ENCODE assay signal across 8 cellular contexts in genomic region chr1:46246548-46247432, GRCh38. TPM values are rescaled to one million over a fixed set of nuclear protein-coding genes. Genes with fewer than 3 reads are reported as not detected.
DNase-seq lines count a peak whose midpoint lies in the region; ATAC-seq lines count a peak whose summit lies in the region.

No MANE protein-coding gene starts in this region.

- H3K4me3 ChIP-seq in CD4-positive, CD25-positive, alpha-beta regulatory T cell (ENCODE audit: low read depth, low read length), result peak overlapping the region; percentile 83

- no peaks in the 10 kb centered on the region for H3K36me3 Mint-ChIP-seq in CD4-positive, CD25-positive, alpha-beta regulatory T cell
- peaks cover 27 to 31% of the 10 kb centered on the region in 2 donors for H3K36me3 Mint-ChIP-seq in activated naive CD4-positive, alpha-beta T cell treated with anti-CD3 and anti-CD28 coated beads, Interleukin-2, amount 50 U/mL, for 72 hours

- intact Hi-C loops in left cardiac atrium (cut with DNase I), result loop anchor here in 1 of 2 donors (10.0 kb wide), 1 partner anchor 98 kb away; the partner anchor contains the start of gene NSUN4
- intact Hi-C loops in sciatic nerve (cut with DNase I), result no loop called here

- H3K9me3 Mint-ChIP-seq in CD4-positive, CD25-positive, alpha-beta regulatory T cell, result peaks cover 0 to 2% (median 0%) of the 10 kb centered on the region in 7 donors
- H3K9me3 Mint-ChIP-seq in activated naive CD4-positive, alpha-beta T cell treated with anti-CD3 and anti-CD28 coated beads, Interleukin-2, amount 50 U/mL, for 72 hours, result no peaks in the 10 kb centered on the region

- peak in 2 of 3 donors; percentile 48 to 63 for DNase-seq in CD4-positive, CD25-positive, alpha-beta regulatory T cell
- peak; percentile 75 for DNase-seq in OCI-M2 (lab: John Stamatoyannopoulos, UW; ENCODE audit: unreplicated experiment)
- peak in 1 of 2 donors; percentile 64 for DNase-seq in activated naive CD4-positive, alpha-beta T cell treated with anti-CD3 and anti-CD28 coated beads, Interleukin-2, amount 50 U/mL, for 72 hours (ENCODE audit: low spot score in 2 of 2)
- DNase-seq in left cardiac atrium, result peak; percentile 61
- peak; percentile 75 for DNase-seq in sciatic nerve (ENCODE audit: low spot score)
- DNase-seq in NCI-H524 treated with DMSO at 0.1 percent for 48 hours (lab: John Stamatoyannopoulos, UW), result no peak

- peak overlapping the region; percentile 55 for H3K27ac ChIP-seq in CD4-positive, CD25-positive, alpha-beta regulatory T cell (ENCODE audit: insufficient read depth, low read length, poor library complexity, severe bottlenecking)

- H3K27me3 Mint-ChIP-seq in CD4-positive, CD25-positive, alpha-beta regulatory T cell, result no peaks in the 10 kb centered on the region

- peak in 1 of 2 donors; percentile 1 for ATAC-seq in CD4-positive, CD25-positive, alpha-beta regulatory T cell (ENCODE audit: low read depth in 2 of 2)
- ATAC-seq in GM19025 (IDR thresholded peaks at IDR 0.05; ENCODE audit: low read depth, unreplicated experiment), result peak; percentile 43
- ATAC-seq in HG03159 (IDR thresholded peaks at IDR 0.05; ENCODE audit: unreplicated experiment), result peak; percentile 42
- ATAC-seq in activated naive CD4-positive, alpha-beta T cell treated with anti-CD3 and anti-CD28 coated beads, Interleukin-2, amount 50 U/mL, for 72 hours, result peak; percentile 77 to 78
- peak; percentile 21 to 94 for ATAC-seq in left cardiac atrium
- peak; percentile 92 for ATAC-seq in sciatic nerve

- H3K27ac Mint-ChIP-seq in CD4-positive, CD25-positive, alpha-beta regulatory T cell, result peak overlapping the region; percentile 76 to 94 (median 89)
- H3K27ac Mint-ChIP-seq in activated naive CD4-positive, alpha-beta T cell treated with anti-CD3 and anti-CD28 coated beads, Interleukin-2, amount 50 U/mL, for 72 hours, result peak overlapping the region; percentile 95 to 97

- H3K27me3 ChIP-seq in CD4-positive, CD25-positive, alpha-beta regulatory T cell (ENCODE audit: control insufficient read depth, insufficient read depth, low read length), result no peaks in the 10 kb centered on the region

- H3K4me3 Mint-ChIP-seq in CD4-positive, CD25-positive, alpha-beta regulatory T cell, result peak overlapping the region; percentile 86 to 94 (median 93)

- no peaks in the 10 kb centered on the region for H3K36me3 ChIP-seq in CD4-positive, CD25-positive, alpha-beta regulatory T cell (ENCODE audit: control insufficient read depth, insufficient read depth, low read length)

- H3K9me3 ChIP-seq in CD4-positive, CD25-positive, alpha-beta regulatory T cell (ENCODE audit: control insufficient read depth in 2 of 2, low read length in 2 of 2), result no peaks in the 10 kb centered on the region

- peaks cover 17% of the 10 kb centered on the region for H3K4me1 ChIP-seq in CD4-positive, CD25-positive, alpha-beta regulatory T cell (ENCODE audit: control insufficient read depth, insufficient read depth, low read length, poor library complexity, severe bottlenecking)

- H3K4me1 Mint-ChIP-seq in CD4-positive, CD25-positive, alpha-beta regulatory T cell, result peaks cover 0 to 23% (median 12%) of the 10 kb centered on the region in 4 donors

RNA-seq across cellular contexts. Expression of gene RAD54L, which starts 0.8 kb away (rescaled TPM):
- total RNA-seq in CD4-positive, CD25-positive, alpha-beta regulatory T cell, result 0.67 TPM
- polyA plus RNA-seq in CD4-positive, CD25-positive, alpha-beta regulatory T cell, result 1 to 10 TPM in 1 of 4 donors, under 1 TPM in 2, not detected in 1; 0.13 to 1.7 (median 0.16) TPM
- 100 to 1,000 TPM in 1 of 2 donors, 10 to 100 TPM in 1; 61.7 to 118 TPM for total RNA-seq in activated naive CD4-positive, alpha-beta T cell treated with anti-CD3 and anti-CD28 coated beads, Interleukin-2, amount 50 U/mL, for 72 hours
- total RNA-seq in left cardiac atrium, result under 1 TPM; 0.71 to 0.77 TPM
- total RNA-seq in sciatic nerve, result 1.8 TPM

RNA-seq across cellular contexts. Expression of gene LURAP1, which starts 43.7 kb away (rescaled TPM):
- total RNA-seq in CD4-positive, CD25-positive, alpha-beta regulatory T cell, result not detected
- not detected for polyA plus RNA-seq in CD4-positive, CD25-positive, alpha-beta regulatory T cell
- total RNA-seq in activated naive CD4-positive, alpha-beta T cell treated with anti-CD3 and anti-CD28 coated beads, Interleukin-2, amount 50 U/mL, for 72 hours, result under 1 TPM in 1 of 2 donors, not detected in 1; 0.21 TPM
- total RNA-seq in left cardiac atrium (1 to 10 TPM; 4.4 to 4.5 TPM), sciatic nerve (16.1 TPM)

RNA-seq across cellular contexts. Expression of gene POMGNT1, which starts 48.6 kb away (rescaled TPM):
- total RNA-seq in CD4-positive, CD25-positive, alpha-beta regulatory T cell, result 32.5 TPM
- polyA plus RNA-seq in CD4-positive, CD25-positive, alpha-beta regulatory T cell, result 10 to 100 TPM; 28.9 to 35.8 (median 32.5) TPM
- 10 to 100 TPM; 29.0 to 50.7 TPM for total RNA-seq in activated naive CD4-positive, alpha-beta T cell treated with anti-CD3 and anti-CD28 coated beads, Interleukin-2, amount 50 U/mL, for 72 hours
- total RNA-seq in left cardiac atrium (100 to 1,000 TPM in 1 of 2 donors, 10 to 100 TPM in 1; 82.8 to 106 TPM), sciatic nerve (87.2 TPM)

RNA-seq across cellular contexts. Expression of gene LRRC41, which starts 56.6 kb away (rescaled TPM):
- 35.0 TPM for total RNA-seq in CD4-positive, CD25-positive, alpha-beta regulatory T cell
- 10 to 100 TPM; 45.8 to 51.3 (median 50.7) TPM for polyA plus RNA-seq in CD4-positive, CD25-positive, alpha-beta regulatory T cell
- total RNA-seq in activated naive CD4-positive, alpha-beta T cell treated with anti-CD3 and anti-CD28 coated beads, Interleukin-2, amount 50 U/mL, for 72 hours, result 10 to 100 TPM; 29.2 to 38.2 TPM
- total RNA-seq in left cardiac atrium (10 to 100 TPM; 34.5 to 46.4 TPM), sciatic nerve (47.7 TPM)

RNA-seq across cellular contexts. Expression of gene UQCRH, which starts 56.7 kb away (rescaled TPM):
- total RNA-seq in CD4-positive, CD25-positive, alpha-beta regulatory T cell, result 120 TPM
- 100 to 1,000 TPM; 299 to 357 (median 342) TPM for polyA plus RNA-seq in CD4-positive, CD25-positive, alpha-beta regulatory T cell
- 100 to 1,000 TPM; 341 to 376 TPM for total RNA-seq in activated naive CD4-positive, alpha-beta T cell treated with anti-CD3 and anti-CD28 coated beads, Interleukin-2, amount 50 U/mL, for 72 hours
- total RNA-seq in left cardiac atrium (100 to 1,000 TPM; 770 to 822 TPM), sciatic nerve (103 TPM)

Comparison
In these comparisons a context has a peak if more than half of its experiments do, and no peak if none do; other contexts are left out.
1. RNA of gene RAD54L, which starts 0.8 kb away (total RNA-seq): 61.7 to 118 TPM in activated naive CD4-positive, alpha-beta T cell treated with anti-CD3 and anti-CD28 coated beads, Interleukin-2, amount 50 U/mL, for 72 hours; 1.8 TPM in sciatic nerve (single experiment), 0.71 to 0.77 TPM in left cardiac atrium and 0.67 TPM in CD4-positive, CD25-positive, alpha-beta regulatory T cell (single experiment); every median in the first group is over 10 times any median in the second.